In genomic region chr1:212731630-212732029, GRCh38 we compare ENCODE assay signal across 15 cellular contexts. TPM values are rescaled to one million over a fixed set of nuclear protein-coding genes. Genes with fewer than 3 reads are reported as not detected.
"Had no signal": no experiment of that assay in that cellular context is flagged by ENCODE, and none has a peak within 500 bp of the region (broad histone marks: within the 10 kb centered on the region; RNA-seq: fewer than 3 reads in every experiment).

No MANE protein-coding gene starts in this region.

- DNase-seq: effector memory CD4-positive, alpha-beta T cell; gastrocnemius medialis; heart right ventricle; islet precursor cell; mammary epithelial cell; naive thymus-derived CD4-positive, alpha-beta T cell; small intestine; stimulated activated CD4-positive, alpha-beta T cell treated with anti-CD3 and anti-CD28 coated beads, Interleukin-12 subunit alpha, Interleukin-12 subunit beta, amount 100 ng/mL, for 4 hours; stimulated activated naive CD4-positive, alpha-beta T cell treated with Interleukin-2 at 50 U/mL for 16 hours; trophoblast cell had no signal

- H3K27me3 Mint-ChIP-seq: naive thymus-derived CD4-positive, alpha-beta T cell had no signal

- H3K4me1 ChIP-seq: esophagus muscularis mucosa, gastrocnemius medialis, heart right ventricle, right atrium auricular region had no signal

- H3K4me3 ChIP-seq: esophagus muscularis mucosa, gastrocnemius medialis, heart right ventricle, right atrium auricular region had no signal

- H3K9me3 ChIP-seq: esophagus muscularis mucosa, gastrocnemius medialis, heart right ventricle, right atrium auricular region had no signal

- H3K4me1 Mint-ChIP-seq: neural crest cell had no signal

- H3K4me3 Mint-ChIP-seq: naive thymus-derived CD4-positive, alpha-beta T cell; neural crest cell had no signal

- ATAC-seq: gastrocnemius medialis; heart right ventricle; left lobe of liver; naive thymus-derived CD4-positive, alpha-beta T cell had no signal

- H3K9me3 Mint-ChIP-seq: naive thymus-derived CD4-positive, alpha-beta T cell; neural crest cell had no signal

- H3K27ac ChIP-seq: epithelial cell of prostate, esophagus muscularis mucosa, gastrocnemius medialis, heart right ventricle, right atrium auricular region had no signal

- H3K36me3 ChIP-seq: gastrocnemius medialis, right atrium auricular region had no signal

RNA-seq across cellular contexts. Expression of gene BATF3, which starts 32.0 kb away (rescaled TPM):
- total RNA-seq: mammary epithelial cell, neural crest cell had no signal
